26 cellular contexts compared by ENCODE assay signal in the genomic region with DNA sequence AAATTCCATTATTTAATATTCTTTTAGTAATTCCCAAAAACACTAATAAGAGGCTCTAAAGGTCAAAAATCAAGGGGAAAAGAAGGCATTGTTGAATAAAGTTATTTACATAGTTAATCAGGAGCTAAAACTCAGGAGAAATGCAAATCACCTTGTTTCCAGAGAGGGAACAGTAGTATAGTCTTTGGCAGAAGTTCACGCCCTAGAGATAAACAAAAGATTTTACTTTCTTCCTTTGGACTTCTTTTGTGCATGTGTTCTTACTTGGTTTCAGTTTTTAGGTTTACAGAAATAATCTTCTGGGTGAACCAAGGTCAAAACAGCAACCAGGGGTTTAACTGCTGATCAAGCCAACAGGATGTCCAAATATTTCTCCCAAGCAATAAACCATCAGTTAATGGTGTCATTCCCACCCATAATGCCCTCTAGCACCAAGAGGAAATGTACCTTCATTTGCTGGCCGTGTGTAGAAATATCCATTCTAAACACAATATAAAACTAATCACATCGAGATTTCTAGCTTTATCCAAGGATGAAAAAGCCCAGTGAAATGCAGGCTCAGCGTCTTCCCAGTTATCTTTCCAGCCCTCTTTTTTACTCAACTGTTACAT.
"Had no signal": no experiment of that assay in that cellular context is flagged by ENCODE, and none has a peak within 500 bp of the region (broad histone marks: within the 10 kb centered on the region; RNA-seq: fewer than 3 reads in every experiment).

No MANE protein-coding gene starts in this region.

- ATAC-seq: activated CD8-positive, alpha-beta memory T cell treated with anti-CD3 and anti-CD28 coated beads, Interleukin-2, amount 10 ng/mL, durations not matched to agents 7 days and 5 days; body of pancreas; T-cell had no signal

- H3K36me3 ChIP-seq: ascending aorta, MG63 had no signal

- H3K4me3 ChIP-seq: ascending aorta, body of pancreas, MG63, PC-9, SK-N-MC had no signal

- H3K9me3 ChIP-seq: ascending aorta, body of pancreas, MG63 had no signal

- H3K4me1 ChIP-seq: ascending aorta, body of pancreas had no signal

- DNase-seq: activated B cell treated with CpG ODN at 0.5 μM for 24 hours; activated CD4-positive, alpha-beta T cell treated with anti-CD3 and anti-CD28 coated beads for 1 hour; activated CD4-positive, alpha-beta T cell treated with anti-CD3 and anti-CD28 coated beads, Interleukin-2, amount 10 ng/mL, durations not matched to agents 24 days and 14 days; activated CD4-positive, alpha-beta T cell treated with anti-CD3 and anti-CD28 coated beads, Interleukin-2, amount 50 U/mL, for 48 hours; activated CD8-positive, alpha-beta memory T cell treated with anti-CD3 and anti-CD28 coated beads, Interleukin-2, amount 10 ng/mL, durations not matched to agents 7 days and 5 days; activated effector memory CD4-positive, alpha-beta T cell treated with Interleukin-2 at 50 U/mL for 16 hours; activated naive CD4-positive, alpha-beta T cell; activated T-cell treated with anti-CD3 and anti-CD28 coated beads, Interleukin-2, amount 50 U/mL, for 24 hours; body of pancreas; central memory CD4-positive, alpha-beta T cell; KG1; MG63; MV-4-11; NCI-H1092 treated with DMSO at 0.1 percent for 48 hours; NCI-H1417 treated with DMSO at 0.1 percent for 48 hours; NCI-H1694; NCI-H2029; NCI-H2107; NCI-H2171 treated with DMSO at 0.1 percent for 48 hours; NCI-H226; PC-9; T-cell; T-helper 2 cell; T1000 had no signal
